In the genomic region with DNA sequence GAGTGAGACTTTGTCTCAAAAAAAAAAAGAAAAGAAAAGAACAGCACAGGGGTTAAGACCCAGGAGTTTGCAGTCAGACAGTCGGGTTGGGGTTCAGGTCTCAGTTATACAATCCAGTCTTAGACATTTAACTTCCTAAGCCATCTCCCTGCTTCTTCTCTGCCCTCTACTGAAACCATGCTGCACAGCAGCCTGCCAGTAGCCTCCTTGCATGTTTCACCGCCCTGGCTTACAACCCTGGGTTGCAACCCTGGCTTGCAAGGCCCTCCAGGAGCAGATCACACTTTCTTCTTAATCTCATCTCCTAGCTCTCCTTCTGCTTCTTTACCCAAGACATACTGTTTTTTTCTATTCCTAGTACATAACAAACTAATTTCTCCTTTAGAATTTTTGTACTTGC, we compare ENCODE assay signal across 18 cellular contexts. TPM values are rescaled to one million over a fixed set of nuclear protein-coding genes. Genes with fewer than 3 reads are reported as not detected.
A peak's percentile ranks its signal among the peaks of the same experiment; 100 is the strongest.
DNase-seq lines count a peak whose midpoint lies in the region; ATAC-seq and TF ChIP-seq lines count a peak whose summit lies in the region.
"Had no signal": no experiment of that assay in that cellular context is flagged by ENCODE, and none has a peak within 500 bp of the region (broad histone marks: within the 10 kb centered on the region; RNA-seq: fewer than 3 reads in every experiment).

No MANE protein-coding gene starts in this region.

- H3K4me1 Mint-ChIP-seq in T-helper 17 cell, result peaks cover 8% of the 10 kb centered on the region

- H3K4me1 ChIP-seq in BE2C (no peaks in the 10 kb centered on the region), GM23248 (ENCODE audit: insufficient read depth) (no peaks in the 10 kb centered on the region), MM.1S (ENCODE audit: low read length) (no peaks in the 10 kb centered on the region)

- in situ Hi-C loops in GM23248 (cut with MboI), result no loop called here

- no peaks in the 10 kb centered on the region for H3K27me3 ChIP-seq in BE2C
- no peaks in the 10 kb centered on the region for H3K27me3 ChIP-seq in GM23248 (replicated peaks; ENCODE audit: insufficient read depth)
- H3K27me3 ChIP-seq in MM.1S (replicated peaks; ENCODE audit: insufficient read depth, low read length), result no peaks in the 10 kb centered on the region

- 64 to 70% methylated on average over 2 of the region's 2 CpGs for WGBS in GM23248 (ENCODE audit: low coverage in 1 of 2, low lambda C conversion rate in 2 of 2, missing lambda C conversion rate in 2 of 2), 2 experiments

- TF ChIP-seq CTCF in BE2C (IDR thresholded peaks at IDR 0.05; ENCODE audit: low read depth, low read length) (0 out of 2 replicates have a peak, but pooled peaks have one; percentile 13), epithelial cell of esophagus (IDR thresholded peaks at IDR 0.05; ENCODE audit: insufficient read depth, low read depth, low read length, missing control alignments) (peak; percentile 21), MM.1S (IDR thresholded peaks at IDR 0.05; ENCODE audit: low read length) (no peak; the same call in 1 of the 2 replicates)

- peaks cover 11% of the 10 kb centered on the region for H3K36me3 Mint-ChIP-seq in T-helper 17 cell (ENCODE audit: low read depth)

- peaks cover 48% of the 10 kb centered on the region for H3F3A ChIP-seq in GM23248 (ENCODE audit: insufficient read depth)
- H3F3A ChIP-seq in MM.1S (ENCODE audit: insufficient read depth, low read length), result peaks cover 7% of the 10 kb centered on the region

- H3K27ac ChIP-seq in GM23248 (no peak overlapping the region), MM.1S (ENCODE audit: low read length) (no peak overlapping the region)
- H3K27ac ChIP-seq: HL-60, psoas muscle had no signal

- H3K79me2 ChIP-seq in GM23248 (ENCODE audit: insufficient read depth) (no peaks in the 10 kb centered on the region), MM.1S (ENCODE audit: low read length) (peaks cover 2% of the 10 kb centered on the region)

- H3K9ac ChIP-seq in GM23248, result no peak overlapping the region
- H3K9ac ChIP-seq in MM.1S (ENCODE audit: low read length), result no peak overlapping the region

- H3K27me3 Mint-ChIP-seq in T-helper 17 cell, result no peaks in the 10 kb centered on the region

- H3K9me3 ChIP-seq in BE2C (no peaks in the 10 kb centered on the region), GM23248 (ENCODE audit: low read depth) (no peaks in the 10 kb centered on the region), T-helper 17 cell (ENCODE audit: control insufficient read depth, low read length, poor library complexity, severe bottlenecking) (no peaks in the 10 kb centered on the region), MM.1S (replicated peaks; ENCODE audit: insufficient read depth, low read length) (no peaks in the 10 kb centered on the region)
- H3K9me3 ChIP-seq: psoas muscle had no signal

- H2AFZ ChIP-seq in GM23248, result no peak overlapping the region
- H2AFZ ChIP-seq in MM.1S (ENCODE audit: low read length), result no peak overlapping the region

- H3K4me3 Mint-ChIP-seq in T-helper 17 cell, result no peak overlapping the region

- DNase-seq in BE2C (no peak), GM23248 (peak; percentile 32), T-helper 17 cell (no peak), epithelial cell of esophagus (ENCODE audit: low read depth) (peak; percentile 26), MM.1S (no peak), NCI-H1694 treated with DMSO at 0.1 percent for 48 hours (lab: John Stamatoyannopoulos, UW) (no peak)
- DNase-seq: activated effector memory CD4-positive, alpha-beta T cell treated with anti-CD3 and anti-CD28 coated beads, Interleukin-2, amount 50 U/mL, for 16 hours; C1 segment of cervical spinal cord; DMS79 treated with DMSO at 0.1 percent for 48 hours; left ventricle myocardium superior; NCI-H187 treated with DMSO at 0.1 percent for 48 hours; NCI-H69; psoas muscle; stimulated activated CD4-positive, alpha-beta T cell treated with anti-CD3 and anti-CD28 coated beads, Interleukin-12 subunit alpha, Interleukin-12 subunit beta, amount 100 ng/mL, for 4 hours; T-helper 9 cell had no signal

- H3K4me3 ChIP-seq in BE2C (ENCODE audit: low read depth, low read length), result no peak overlapping the region
- H3K4me3 ChIP-seq in GM23248, result no peak overlapping the region
- no peak overlapping the region for H3K4me3 ChIP-seq in epithelial cell of esophagus (ENCODE audit: low read length)
- H3K4me3 ChIP-seq in MM.1S (ENCODE audit: low read length), result no peak overlapping the region
- H3K4me3 ChIP-seq: psoas muscle had no signal

- ATAC-seq in T-helper 17 cell (no peak), HG02763 (IDR thresholded peaks at IDR 0.05; ENCODE audit: unreplicated experiment) (no peak), HG02970 (IDR thresholded peaks at IDR 0.05; ENCODE audit: low FRiP score, unreplicated experiment) (no peak)
- ATAC-seq: left ventricle myocardium superior, psoas muscle had no signal

- H3K4me2 ChIP-seq in GM23248 (ENCODE audit: unreplicated experiment) (no peak overlapping the region), MM.1S (ENCODE audit: low read depth, low read length) (no peak overlapping the region)

- peak overlapping the region; percentile 49 for H3K27ac Mint-ChIP-seq in T-helper 17 cell

- no peaks in the 10 kb centered on the region for H4K20me1 ChIP-seq in GM23248 (ENCODE audit: insufficient read depth)
- H4K20me1 ChIP-seq in MM.1S (ENCODE audit: insufficient read depth, low read length), result no peaks in the 10 kb centered on the region

- no peaks in the 10 kb centered on the region for H3K9me2 ChIP-seq in GM23248 (ENCODE audit: insufficient read depth)
- no peaks in the 10 kb centered on the region for H3K9me2 ChIP-seq in MM.1S (replicated peaks; ENCODE audit: insufficient read depth, low read length)

- H3K36me3 ChIP-seq in BE2C (peaks cover 37% of the 10 kb centered on the region), GM23248 (ENCODE audit: low read depth) (peaks cover 50% of the 10 kb centered on the region; the same call in 1 of the 2 replicates), MM.1S (replicated peaks; ENCODE audit: insufficient read depth, low read length) (peaks cover 16% of the 10 kb centered on the region; the same call in 1 of the 2 replicates)

RNA-seq across cellular contexts. Expression of gene B3GAT3, which starts 5.9 kb away (rescaled TPM):
- polyA plus RNA-seq in BE2C (2012; ENCODE audit: insufficient read depth, insufficient read length, low read depth), result 50.8 TPM
- total RNA-seq in GM23248 (2014; rRNA removed; shearing (Covaris generic)), result 32.1 and 35.6 TPM in 2 replicates
- polyA plus RNA-seq in GM23248 (2016; fragmentation: Nextera tagmentation; extraction: Ambion mirVana), result 44.2 and 46.7 TPM in 2 replicates
- total RNA-seq in T-helper 17 cell, result 10 to 100 TPM; 53.0 to 57.2 TPM

RNA-seq across cellular contexts. Expression of gene ROM1, which starts 14.7 kb away (rescaled TPM):
- 3.5 TPM for polyA plus RNA-seq in BE2C (2012; ENCODE audit: insufficient read depth, insufficient read length, low read depth)
- 3.4 and 6.5 TPM in 2 replicates for total RNA-seq in GM23248 (2014; rRNA removed; shearing (Covaris generic))
- polyA plus RNA-seq in GM23248 (2016; fragmentation: Nextera tagmentation; extraction: Ambion mirVana), result 5.4 and 8.8 TPM in 2 replicates
- 1 to 10 TPM in 1 of 2 donors, under 1 TPM in 1; 0.94 to 1.2 TPM for total RNA-seq in T-helper 17 cell

RNA-seq across cellular contexts. Expression of gene EML3, which starts 15.1 kb away (rescaled TPM):
- polyA plus RNA-seq in BE2C (2012; ENCODE audit: insufficient read depth, insufficient read length, low read depth), result 33.4 TPM
- total RNA-seq in GM23248 (2014; rRNA removed; shearing (Covaris generic)), result 43.4 and 47.2 TPM in 2 replicates
- 32.8 and 34.8 TPM in 2 replicates for polyA plus RNA-seq in GM23248 (2016; fragmentation: Nextera tagmentation; extraction: Ambion mirVana)
- total RNA-seq in T-helper 17 cell, result 100 to 1,000 TPM; 169 to 174 TPM

RNA-seq across cellular contexts. Expression of gene GANAB, which starts 18.7 kb away (rescaled TPM):
- polyA plus RNA-seq in BE2C (2012; ENCODE audit: insufficient read depth, insufficient read length, low read depth), result 176 TPM
- total RNA-seq in GM23248 (2014; rRNA removed; shearing (Covaris generic)), result 307 and 312 TPM in 2 replicates
- 224 and 225 TPM in 2 replicates for polyA plus RNA-seq in GM23248 (2016; fragmentation: Nextera tagmentation; extraction: Ambion mirVana)
- total RNA-seq in T-helper 17 cell, result 100 to 1,000 TPM; 168 to 179 TPM

RNA-seq across cellular contexts. Expression of gene INTS5, which starts 25.4 kb away (rescaled TPM):
- 16.8 TPM for polyA plus RNA-seq in BE2C (2012; ENCODE audit: insufficient read depth, insufficient read length, low read depth)
- total RNA-seq in GM23248 (2014; rRNA removed; shearing (Covaris generic)), result 26.4 and 30.4 TPM in 2 replicates
- polyA plus RNA-seq in GM23248 (2016; fragmentation: Nextera tagmentation; extraction: Ambion mirVana), result 17.1 and 18.9 TPM in 2 replicates
- 10 to 100 TPM; 12.1 to 13.0 TPM for total RNA-seq in T-helper 17 cell

Comparison
In these comparisons a context has a peak if more than half of its experiments do, and no peak if none do; other contexts are left out.
1. DNase-seq: peak in GM23248 (single experiment) and epithelial cell of esophagus (single experiment); none in BE2C (single experiment), T-helper 17 cell (0 of 3), MM.1S (single experiment) and NCI-H1694 treated with DMSO at 0.1 percent for 48 hours (single experiment).